ENCODE assay signal across 8 cellular contexts in the genomic region with DNA sequence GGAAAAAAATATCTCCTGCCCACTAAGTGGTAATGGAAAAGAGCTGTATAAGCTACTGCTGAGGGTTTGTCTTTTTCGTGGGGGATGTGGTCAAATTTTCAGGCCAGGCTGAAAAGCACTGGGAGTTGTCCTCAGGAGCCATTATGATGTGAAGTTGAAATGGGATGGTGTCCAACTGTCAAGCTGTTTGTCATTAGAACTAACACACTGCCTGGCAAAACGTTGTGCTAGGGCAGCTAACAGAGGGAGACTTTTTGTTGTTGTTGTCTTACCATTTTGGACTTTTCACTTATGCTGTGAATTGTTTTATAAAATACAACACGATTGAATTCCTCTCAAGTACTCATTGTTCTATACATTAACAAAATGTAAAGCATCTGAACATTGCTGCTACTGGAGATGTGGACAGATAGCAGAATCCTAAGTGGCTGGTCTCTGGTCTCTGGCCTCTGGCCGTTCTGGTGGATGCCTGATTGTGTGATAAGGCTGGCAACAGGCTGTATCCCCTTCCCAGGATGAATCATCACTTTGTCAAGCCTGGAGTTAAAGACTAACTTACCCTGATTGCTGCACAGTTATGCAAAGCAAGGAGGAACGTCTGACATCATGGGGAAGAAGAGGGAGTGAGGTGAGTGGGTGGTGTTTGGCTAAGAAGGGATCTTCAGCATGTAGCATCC. TPM values are rescaled to one million over a fixed set of nuclear protein-coding genes. Genes with fewer than 3 reads are reported as not detected.
DNase-seq lines count a peak whose midpoint lies in the region; ATAC-seq and TF ChIP-seq lines count a peak whose summit lies in the region.

No MANE protein-coding gene starts in this region.

- no peaks in the 10 kb centered on the region for H3K9me3 Mint-ChIP-seq in endothelial cell (ENCODE audit: unreplicated experiment)
- no peaks in the 10 kb centered on the region for H3K9me3 Mint-ChIP-seq in neural crest cell

- peak overlapping the region; percentile 95 for H3K4me3 Mint-ChIP-seq in endothelial cell (ENCODE audit: unreplicated experiment)
- H3K4me3 Mint-ChIP-seq in neural crest cell: peak overlapping the region; percentile 99

- ATAC-seq in GM21381 (IDR thresholded peaks at IDR 0.05; ENCODE audit: unreplicated experiment): peak; percentile 47
- no peak for ATAC-seq in GM21576 (IDR thresholded peaks at IDR 0.05; ENCODE audit: unreplicated experiment)

- TF ChIP-seq CTCF in NB4 (IDR thresholded peaks at IDR 0.05; ENCODE audit: low read depth, low read length) (no peak), endothelial cell (IDR thresholded peaks at IDR 0.05; ENCODE audit: unreplicated experiment) (no peak), neural crest cell (conservative IDR thresholded peaks at IDR 0.05) (no peak)

- H3K27me3 Mint-ChIP-seq in endothelial cell (ENCODE audit: unreplicated experiment) (peaks cover 11% of the 10 kb centered on the region), neural crest cell (ENCODE audit: low read depth) (no peaks in the 10 kb centered on the region)

- H3K27ac Mint-ChIP-seq in endothelial cell (ENCODE audit: unreplicated experiment): peak overlapping the region; percentile 90
- peak overlapping the region; percentile 63 for H3K27ac Mint-ChIP-seq in neural crest cell (ENCODE audit: unreplicated experiment)

- TF ChIP-seq POLR2A in NB4 (IDR thresholded peaks at IDR 0.05; ENCODE audit: extremely low read depth, insufficient read length): no peak

- H3K36me3 Mint-ChIP-seq in endothelial cell (ENCODE audit: low read depth, unreplicated experiment) (peaks cover 7% of the 10 kb centered on the region), neural crest cell (ENCODE audit: low read depth) (peaks cover 5% of the 10 kb centered on the region)

- peaks cover 59% of the 10 kb centered on the region for H3K4me1 Mint-ChIP-seq in endothelial cell (ENCODE audit: unreplicated experiment)
- peaks cover 67% of the 10 kb centered on the region for H3K4me1 Mint-ChIP-seq in neural crest cell

- DNase-seq in NB4 (ENCODE audit: low read depth) (peak; percentile 46), endothelial cell (ENCODE audit: low spot score) (no peak), neural crest cell (ENCODE audit: low read depth, low spot score) (no peak), HUDEP-2 (lab: John Stamatoyannopoulos, UW; ENCODE audit: unreplicated experiment in 76 of 76) (no peak), C1 segment of cervical spinal cord (lab: John Stamatoyannopoulos, UW) (no peak), middle frontal gyrus (ENCODE audit: extremely low spot score, low spot score) (no peak)

- no peak overlapping the region for H3K4me3 ChIP-seq in NB4 (ENCODE audit: low read depth, low read length)

RNA-seq across cellular contexts. Expression of gene MYO1B, which starts 2.3 kb away (rescaled TPM):
- total RNA-seq in endothelial cell (ENCODE audit: unreplicated experiment) (81.0 TPM), neural crest cell (107 and 116 TPM in 2 replicates)
